In the genomic region with DNA sequence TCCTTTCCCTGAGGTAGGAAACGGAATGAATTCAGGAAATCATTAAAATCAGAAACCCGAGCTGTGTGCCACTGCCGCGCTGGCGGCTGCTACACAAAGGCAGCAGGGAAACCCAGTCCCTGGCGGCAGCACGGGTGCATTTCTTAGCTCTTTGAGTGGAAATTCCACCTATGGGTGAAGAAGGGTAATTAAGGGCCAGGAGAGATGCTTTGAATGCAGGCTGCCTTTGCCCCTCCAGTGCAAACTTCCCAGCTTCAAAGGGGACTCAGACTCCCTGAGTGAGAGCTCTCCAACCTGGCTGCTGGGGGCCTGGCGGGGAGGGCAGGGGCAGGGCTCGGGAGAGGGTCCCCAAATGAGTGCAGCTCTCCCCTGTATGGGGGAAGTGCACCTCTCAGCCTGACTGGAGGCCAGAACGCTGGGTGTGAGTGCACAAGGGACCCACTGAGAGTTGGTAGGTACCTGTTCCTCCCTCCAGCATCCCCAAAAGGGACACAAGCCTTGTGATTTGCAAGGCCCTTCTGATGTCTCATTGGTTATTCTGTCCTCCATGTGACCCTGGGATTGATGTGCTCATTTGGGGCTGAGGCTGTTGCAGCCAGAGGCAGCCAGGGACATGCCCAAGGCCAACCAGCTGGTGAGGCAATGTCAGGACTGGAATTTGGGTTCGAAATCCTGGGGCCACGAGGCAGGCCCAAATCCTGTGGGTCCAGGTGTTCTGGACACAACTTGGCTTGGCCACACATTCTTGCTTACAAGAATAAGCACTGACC, we compare ENCODE assay signal across 9 cellular contexts. TPM values are rescaled to one million over a fixed set of nuclear protein-coding genes. Genes with fewer than 3 reads are reported as not detected.
DNase-seq lines count a peak whose midpoint lies in the region; ATAC-seq, FAIRE-seq and TF ChIP-seq lines count a peak whose summit lies in the region.
"Had no signal": no experiment of that assay in that cellular context is flagged by ENCODE, and none has a peak within 500 bp of the region (broad histone marks: within the 10 kb centered on the region; RNA-seq: fewer than 3 reads in every experiment).

No MANE protein-coding gene starts in this region.

- no peaks in the 10 kb centered on the region for H3K27me3 Mint-ChIP-seq in osteocyte (ENCODE audit: unreplicated experiment)

- no peaks in the 10 kb centered on the region for H3K9me3 Mint-ChIP-seq in osteocyte (ENCODE audit: unreplicated experiment)

- H3K4me3 Mint-ChIP-seq in osteocyte (ENCODE audit: unreplicated experiment), result no peak overlapping the region

- ATAC-seq in HG03108 (IDR thresholded peaks at IDR 0.05; ENCODE audit: unreplicated experiment), result no peak

- H3K4me3 ChIP-seq in bronchial epithelial cell (ENCODE audit: low read depth, low read length), result no peak overlapping the region
- H3K4me3 ChIP-seq: SJCRH30 had no signal

- peaks cover 26% of the 10 kb centered on the region for H3K4me1 Mint-ChIP-seq in osteocyte (ENCODE audit: unreplicated experiment)

- H3K27me3 ChIP-seq in bronchial epithelial cell (ENCODE audit: control insufficient read depth, insufficient read depth, low read length), result no peaks in the 10 kb centered on the region

- peak; percentile 34 for DNase-seq in SIG-M5 treated with dmso at 0.1 percent for 504 hours (lab: John Stamatoyannopoulos, UW; ENCODE audit: unreplicated experiment)
- DNase-seq in SIG-M5 (lab: John Stamatoyannopoulos, UW), result no peak
- DNase-seq in M059J (ENCODE audit: low read depth), result peak; percentile 17
- DNase-seq in bronchial epithelial cell (ENCODE audit: low read depth), result peak; percentile 40
- DNase-seq in osteocyte (ENCODE audit: extremely low spot score, unreplicated experiment), result no peak
- no peak for DNase-seq in GOT3 (lab: John Stamatoyannopoulos, UW)
- DNase-seq in T1000 (lab: John Stamatoyannopoulos, UW), result no peak

- FAIRE-seq in bronchial epithelial cell (lab: Jason Lieb, UNC), result no peak

- H3K27ac Mint-ChIP-seq in osteocyte (ENCODE audit: unreplicated experiment), result no peak overlapping the region

- H3K36me3 ChIP-seq in bronchial epithelial cell (ENCODE audit: control insufficient read depth, insufficient read depth, low read length), result no peaks in the 10 kb centered on the region
- H3K36me3 ChIP-seq: SJCRH30 had no signal

- TF ChIP-seq CTCF in bronchial epithelial cell (IDR thresholded peaks at IDR 0.05; ENCODE audit: insufficient read depth, low read length, severe bottlenecking), result peak; percentile 59
- TF ChIP-seq CTCF in osteocyte (IDR thresholded peaks at IDR 0.05), result peak; percentile 34

- no peaks in the 10 kb centered on the region for H3K36me3 Mint-ChIP-seq in osteocyte (ENCODE audit: unreplicated experiment)

RNA-seq across cellular contexts. Expression of a gene that starts 16.3 kb away (rescaled TPM):
- 21.9 and 47.2 TPM in 2 replicates for total RNA-seq in M059J (2014; rRNA removed; shearing (Covaris generic))
- 6.3 and 9.0 TPM in 2 replicates for total RNA-seq in bronchial epithelial cell
- total RNA-seq in osteocyte, result 90.5 and 96.0 TPM in 2 replicates

Comparison
In these comparisons a context has a peak if more than half of its experiments do, and no peak if none do; other contexts are left out.
1. DNase-seq: peak in SIG-M5 treated with dmso at 0.1 percent for 504 hours (single experiment), M059J (single experiment) and bronchial epithelial cell (single experiment); none in SIG-M5 (single experiment), osteocyte (single experiment), GOT3 (single experiment) and T1000 (single experiment).